Comparison of ENCODE assay signal across 22 cellular contexts in the genomic region with DNA sequence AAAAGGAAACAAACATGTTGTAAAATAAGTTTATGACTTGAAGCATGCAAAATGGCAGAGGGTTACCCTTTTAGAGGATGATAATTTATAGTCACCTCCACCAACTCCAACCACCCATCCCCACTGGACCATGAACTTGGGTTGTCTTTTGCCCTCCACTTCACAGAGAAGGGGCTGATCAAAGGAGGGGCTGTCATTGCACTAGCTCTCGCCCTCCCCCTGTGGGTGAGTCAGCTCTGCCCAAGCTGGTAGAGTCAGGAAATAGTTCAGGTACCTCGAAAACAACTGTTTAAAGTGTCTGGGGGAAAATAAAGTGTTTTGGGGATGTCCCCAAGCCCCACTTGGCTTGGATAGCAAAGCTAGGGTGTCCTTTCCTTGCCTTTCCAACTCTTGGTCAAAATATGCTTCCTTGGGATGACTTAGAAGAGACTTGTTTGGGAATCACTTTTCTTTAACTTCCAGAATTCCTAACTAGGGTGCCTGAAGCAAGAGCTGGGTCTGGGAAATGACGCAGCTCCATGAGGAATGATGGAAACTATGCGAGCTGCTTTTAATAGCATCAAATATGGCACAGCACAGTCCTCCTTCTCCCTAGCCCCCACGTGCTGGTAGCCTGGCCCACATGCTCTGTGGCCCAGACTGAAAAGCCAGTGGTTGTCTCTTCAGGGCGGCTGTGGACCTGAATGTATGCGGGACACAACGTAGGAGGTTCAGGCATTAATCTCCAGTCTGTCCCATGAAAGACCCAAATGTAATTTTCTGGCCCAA. TPM values are rescaled to one million over a fixed set of nuclear protein-coding genes. Genes with fewer than 3 reads are reported as not detected.
DNase-seq lines count a peak whose midpoint lies in the region; ATAC-seq, FAIRE-seq and TF ChIP-seq lines count a peak whose summit lies in the region.
"Had no signal": no experiment of that assay in that cellular context is flagged by ENCODE, and none has a peak within 500 bp of the region (broad histone marks: within the 10 kb centered on the region; RNA-seq: fewer than 3 reads in every experiment).

No MANE protein-coding gene starts in this region.

- H3K9me3 ChIP-seq in HepG2 (ENCODE audit: low read length) (no peaks in the 10 kb centered on the region), right lobe of liver (no peaks in the 10 kb centered on the region), keratinocyte (ENCODE audit: control insufficient read depth, low read depth, low read length) (no peaks in the 10 kb centered on the region)
- H3K9me3 ChIP-seq: body of pancreas, ovary, tibial nerve had no signal

- WGBS in HepG2 (ENCODE audit: low lambda C conversion rate), result 64% methylated on average over 8 of the region's 8 CpGs
- WGBS in right lobe of liver (ENCODE audit: insufficient coverage, low coverage, low lambda C conversion rate, missing lambda C conversion rate), result 71% methylated on average over 2 of the region's 8 CpGs

- H3K79me2 ChIP-seq in HepG2 (ENCODE audit: insufficient read depth, low read length), result no peaks in the 10 kb centered on the region
- H3K79me2 ChIP-seq in keratinocyte (ENCODE audit: control insufficient read depth, insufficient read depth, low read length), result no peaks in the 10 kb centered on the region

- H3K27ac ChIP-seq in HepG2 (ENCODE audit: extremely low read length, insufficient read depth, low read length) (peak overlapping the region; percentile 28), right lobe of liver (no peak overlapping the region), keratinocyte (ENCODE audit: control insufficient read depth, insufficient read depth, low read length) (no peak overlapping the region)
- H3K27ac ChIP-seq: body of pancreas, ovary, tibial nerve had no signal

- TF ChIP-seq CTCF in HepG2 (CRISPR knock-in tag; IDR thresholded peaks at IDR 0.05), result peak; percentile 67
- no peak for TF ChIP-seq CTCF in right lobe of liver (IDR thresholded peaks at IDR 0.05)
- TF ChIP-seq CTCF in keratinocyte (optimal IDR thresholded peaks at IDR 0.05 in 1 of 3, IDR thresholded peaks at IDR 0.05 in 1 of 3, conservative IDR thresholded peaks at IDR 0.05 in 1 of 3; ENCODE audit: extremely low read depth in 1 of 3, insufficient read depth in 2 of 3, low read length in 3 of 3), result peak in 1 of 3 experiments; percentile 14

- DNase-seq in HepG2 (ENCODE audit: low spot score) (peak; percentile 79), right lobe of liver (no peak), amniotic stem cell (lab: John Stamatoyannopoulos, UW) (peak; percentile 37), keratinocyte (ENCODE audit: low read depth, low spot score) (no peak), GF-D8 (lab: John Stamatoyannopoulos, UW) (no peak), D341Med (ENCODE audit: low spot score) (no peak), NCI-H1417 (lab: John Stamatoyannopoulos, UW) (no peak)
- DNase-seq: activated CD4-positive, alpha-beta T cell treated with anti-CD3 and anti-CD28 coated beads, Interleukin-2, amount 50 U/mL, for 1 hour; body of pancreas; DMS153; effector memory CD8-positive, alpha-beta T cell; hypothalamus; MV-4-11; NCI-H510A treated with DMSO at 0.1 percent for 48 hours; ovary; RPMI8226; T-helper 2 cell had no signal

- peak; percentile 64 for FAIRE-seq in HepG2 (lab: Jason Lieb, UNC)
- FAIRE-seq in keratinocyte (lab: Jason Lieb, UNC), result no peak
- FAIRE-seq: GM12878 had no signal

- in situ Hi-C loops in HepG2 (cut with HindIII; ENCODE audit: extremely low pct_ligation_motif_present, low pct_unique_long_range_greater_than_20kb), result loop anchor here (5.0 kb wide), 1 partner anchor 76 kb away; no protein-coding TSS in a partner anchor

- dilution Hi-C loops in keratinocyte (cut with MboI; ENCODE audit: extremely low pct_ligation_motif_present, low sequenced_read_pairs), result no loop called here

- no peak overlapping the region for H3K4me3 ChIP-seq in HepG2 (replicated peaks in 1 of 3; ENCODE audit: insufficient read depth in 1 of 3, low read depth in 2 of 3, low read length in 3 of 3)
- H3K4me3 ChIP-seq in right lobe of liver, result no peak overlapping the region
- H3K4me3 ChIP-seq in keratinocyte (ENCODE audit: control insufficient read depth in 2 of 3, extremely low read depth in 1 of 3, insufficient read depth in 2 of 3, low read depth in 1 of 3, low read length in 3 of 3), result no peak overlapping the region
- H3K4me3 ChIP-seq: body of pancreas, GM12878, lung, ovary, tibial nerve had no signal

- no peak for TF ChIP-seq RAD21 in HepG2 (CRISPR knock-in tag; IDR thresholded peaks at IDR 0.05)

- peaks cover 91% of the 10 kb centered on the region for H3K4me1 ChIP-seq in HepG2 (ENCODE audit: insufficient read depth, low read length)
- H3K4me1 ChIP-seq in right lobe of liver, result peaks cover 0 to 5% (median 0%) of the 10 kb centered on the region in 4 donors
- H3K4me1 ChIP-seq in keratinocyte (ENCODE audit: control insufficient read depth, extremely low read depth, insufficient read depth, low read length), result no peaks in the 10 kb centered on the region

- H4K20me1 ChIP-seq in HepG2 (ENCODE audit: insufficient read depth, low read length) (no peaks in the 10 kb centered on the region), keratinocyte (ENCODE audit: control insufficient read depth, extremely low read depth, insufficient read depth, low read length) (no peaks in the 10 kb centered on the region)

- H3K9ac ChIP-seq in HepG2 (ENCODE audit: insufficient read depth, low read depth, low read length), result no peak overlapping the region
- H3K9ac ChIP-seq in keratinocyte (ENCODE audit: control insufficient read depth, extremely low read depth, insufficient read depth, low read length), result no peak overlapping the region

- ATAC-seq in HepG2, result peak; percentile 44
- ATAC-seq in right lobe of liver, result no peak
- ATAC-seq in HG02970 (IDR thresholded peaks at IDR 0.05; ENCODE audit: low FRiP score, unreplicated experiment), result no peak
- ATAC-seq: body of pancreas; effector memory CD8-positive, alpha-beta T cell; GM12878 had no signal

- TF ChIP-seq POLR2A in HepG2 (IDR thresholded peaks at IDR 0.05; ENCODE audit: insufficient read depth in 1 of 2, low read depth in 2 of 2, low read length in 2 of 2), result no peak
- TF ChIP-seq POLR2A in right lobe of liver (IDR thresholded peaks at IDR 0.05), result no peak

- CTCF ChIA-PET in HepG2 (lab: Yijun Ruan, JAX; ENCODE audit: low intra/inter-chr PET ratio, low total read pairs), result interaction anchor here (3.0 kb wide), 1 partner anchor 76 kb away, joined by 10 read pairs; no protein-coding TSS in a partner anchor

- POLR2A ChIA-PET in HepG2 (lab: Yijun Ruan, JAX), result no interaction called here

- H3K9me1 ChIP-seq in keratinocyte (ENCODE audit: control insufficient read depth, extremely low read depth, insufficient read depth, low read length), result no peaks in the 10 kb centered on the region

- intact Hi-C loops in HepG2 (cut with micrococcal nuclease; ENCODE audit: unreplicated experiment) (loop anchor here (1.0 to 10.0 kb wide), 3 partner anchors 36 to 202 kb away; no protein-coding TSS in a partner anchor), right lobe of liver (cut with DNase I) (no loop called here)

- BruUV-seq in HepG2 (replicated peaks; lab: Mats Ljungman, UMichigan), result no TSS peak

- H2AFZ ChIP-seq in HepG2 (ENCODE audit: low read length) (peak overlapping the region; percentile 72), keratinocyte (ENCODE audit: control insufficient read depth, low read length) (peak overlapping the region; percentile 29)

- H3K27me3 ChIP-seq in HepG2 (ENCODE audit: control insufficient read depth in 1 of 2, insufficient read depth in 2 of 2, low read length in 2 of 2) (no peaks in the 10 kb centered on the region), right lobe of liver (no peaks in the 10 kb centered on the region), keratinocyte (ENCODE audit: control insufficient read depth, extremely low read depth, insufficient read depth, low read length) (no peaks in the 10 kb centered on the region)
- H3K27me3 ChIP-seq: body of pancreas, ovary, tibial nerve had no signal

- H3K36me3 ChIP-seq in HepG2 (replicated peaks in 1 of 2; ENCODE audit: control insufficient read depth in 1 of 2, insufficient read depth in 2 of 2, low read length in 2 of 2) (no peaks in the 10 kb centered on the region), right lobe of liver (no peaks in the 10 kb centered on the region), keratinocyte (ENCODE audit: control insufficient read depth in 2 of 2, extremely low read depth in 1 of 2, insufficient read depth in 2 of 2, low read length in 2 of 2) (no peaks in the 10 kb centered on the region)
- H3K36me3 ChIP-seq: ovary, tibial nerve had no signal

- TF ChIP-seq EP300 in HepG2 (IDR thresholded peaks at IDR 0.05; ENCODE audit: low read depth in 2 of 2, low read length in 2 of 2), result peak in 1 of 2 experiments; percentile 72; a peak in 1 of 4 replicates
- TF ChIP-seq EP300 in HepG2 (CRISPR knock-in tag; IDR thresholded peaks at IDR 0.05; ENCODE audit: borderline replicate concordance), result peak; percentile 37; the same call in 1 of the 2 replicates

- H3K4me2 ChIP-seq in HepG2 (ENCODE audit: low read depth, low read length) (peak overlapping the region; percentile 33), keratinocyte (ENCODE audit: control insufficient read depth, extremely low read depth, insufficient read depth, low read depth, low read length) (no peak overlapping the region)

RNA-seq across cellular contexts. Expression of gene TBX4, which starts 40.7 kb away (rescaled TPM):
- total RNA-seq in HepG2 (2016; rRNA removed; fragmentation: Illumina TruSeq; extraction: Trizol), result 0.86 and 1.1 TPM in 2 replicates
- total RNA-seq in HepG2 (2016; cell fraction: cytosol; rRNA removed; fragmentation: Illumina TruSeq; extraction: Trizol; ENCODE audit: low read depth), result 0.10 and 0.35 TPM in 2 replicates
- total RNA-seq in HepG2 (2016; cell fraction: insoluble cytoplasmic fraction; rRNA removed; fragmentation: Illumina TruSeq; extraction: Trizol), result 0.92 and 1.3 TPM in 2 replicates
- 1.1 and 1.5 TPM in 2 replicates for total RNA-seq in HepG2 (2016; cell fraction: membrane; rRNA removed; fragmentation: Illumina TruSeq; extraction: Trizol)
- 1.1 and 1.3 TPM in 2 replicates for total RNA-seq in HepG2 (2016; cell fraction: nucleus; rRNA removed; fragmentation: Illumina TruSeq; extraction: Trizol)
- polyA plus RNA-seq in HepG2 (2011; rRNA removed), result 0.11 and 0.17 TPM in 2 replicates
- polyA plus RNA-seq in HepG2 (2011; cell fraction: cytosol; rRNA removed), result 0.05 and 0.09 TPM in 2 replicates
- 0.29 and 0.48 TPM in 2 replicates for polyA plus RNA-seq in HepG2 (2011; cell fraction: nucleus; rRNA removed)
- polyA plus RNA-seq in HepG2 (2012), result 0.15 and 0.40 TPM in 2 replicates
- 0.14 and 0.16 TPM in 2 replicates for polyA plus RNA-seq in HepG2 (2016; cell fraction: cytosol; fragmentation: Illumina TruSeq; extraction: Trizol; ENCODE audit: low read depth)
- polyA plus RNA-seq in HepG2 (2016; cell fraction: insoluble cytoplasmic fraction; fragmentation: Illumina TruSeq; extraction: Trizol; ENCODE audit: low read depth), result 1.2 and 1.7 TPM in 2 replicates
- 0.49 and 0.62 TPM in 2 replicates for polyA plus RNA-seq in HepG2 (2016; cell fraction: membrane; fragmentation: Illumina TruSeq; extraction: Trizol; ENCODE audit: low read depth)
- 1.8 and 2.4 TPM in 2 replicates for polyA plus RNA-seq in HepG2 (2016; cell fraction: nucleus; fragmentation: Illumina TruSeq; extraction: Trizol; ENCODE audit: insufficient read depth, low read depth)
- polyA minus RNA-seq in HepG2 (2011; rRNA and poly(A)+ RNA removed; ENCODE audit: low replicate concordance), result not detected in 2 replicates
- not detected in 2 replicates for polyA minus RNA-seq in HepG2 (2011; cell fraction: cytosol; rRNA and poly(A)+ RNA removed)
- not detected in 2 replicates for polyA minus RNA-seq in HepG2 (2011; cell fraction: nucleus; rRNA and poly(A)+ RNA removed)
- total RNA-seq in right lobe of liver, result not detected
- polyA plus RNA-seq in keratinocyte, result 0.04 TPM in 1 of 3 replicates, not detected in the others
- polyA plus RNA-seq in keratinocyte (2011; ENCODE audit: low read depth), result not detected
- polyA plus RNA-seq in keratinocyte (2011; cell fraction: cytosol; rRNA removed), result not detected in 2 replicates
- 0.10 and 0.39 TPM in 2 replicates for polyA plus RNA-seq in keratinocyte (2011; cell fraction: nucleus; rRNA removed)
- polyA plus RNA-seq in keratinocyte (2012; ENCODE audit: low replicate concordance), result not detected in 2 replicates
- polyA minus RNA-seq in keratinocyte, result 0.33 TPM in 1 of 3 replicates, not detected in the others
- polyA minus RNA-seq in keratinocyte (2011; cell fraction: cytosol; rRNA and poly(A)+ RNA removed), result not detected
- polyA minus RNA-seq in keratinocyte (2011; cell fraction: nucleus; rRNA and poly(A)+ RNA removed), result not detected in 2 replicates
- total RNA-seq: activated T-helper 2 cell treated with anti-CD3 and anti-CD28 coated beads, Interferon-gamma antibody, Interleukin-2, Interleukin-4, amounts not matched to agents 10 μg/mL and 5 μg/mL and 100 μg/mL, durations not matched to agents 14 hours and 24 hours and 36 hours; body of pancreas; GM12878; tibial nerve had no signal
- polyA plus RNA-seq: ovary had no signal

Comparison
In these comparisons a context has a peak if more than half of its experiments do, and no peak if none do; other contexts are left out.
1. DNase-seq: peak in HepG2 (single experiment) and amniotic stem cell (single experiment); none in right lobe of liver (0 of 3), keratinocyte (single experiment), GF-D8 (single experiment), D341Med (single experiment) and NCI-H1417 (0 of 3).